10 cellular contexts compared by ENCODE assay signal in genomic region chr12:8996682-8997405, GRCh38. TPM values are rescaled to one million over a fixed set of nuclear protein-coding genes. Genes with fewer than 3 reads are reported as not detected.
DNase-seq lines count a peak whose midpoint lies in the region; ATAC-seq and TF ChIP-seq lines count a peak whose summit lies in the region.
"Had no signal": no experiment of that assay in that cellular context is flagged by ENCODE, and none has a peak within 500 bp of the region (broad histone marks: within the 10 kb centered on the region; RNA-seq: fewer than 3 reads in every experiment).

No MANE protein-coding gene starts in this region.

- H3K4me2 ChIP-seq in GM23338 = no peak overlapping the region

- DNase-seq in MG63 (peak; percentile 4), dermis blood vessel endothelial cell (peak; percentile 10), cerebellar nuclear complex (lab: John Stamatoyannopoulos, UW) (no peak), GOT3 (lab: John Stamatoyannopoulos, UW) (no peak), left lung (no peak), GM23338 (ENCODE audit: low spot score) (no peak)

- H3K27ac ChIP-seq in left lung = no peak overlapping the region
- H3K27ac ChIP-seq in GM23338 (ENCODE audit: low read depth) = no peak overlapping the region
- H3K27ac ChIP-seq: SJSA1 had no signal

- no peaks in the 10 kb centered on the region for H4K20me1 ChIP-seq in GM23338 (replicated peaks; ENCODE audit: insufficient read depth)

- H3K4me1 ChIP-seq in left lung (no peaks in the 10 kb centered on the region), GM23338 (ENCODE audit: insufficient read depth) (no peaks in the 10 kb centered on the region)
- H3K4me1 ChIP-seq: SJSA1 had no signal

- no peak overlapping the region for H3K4me3 Mint-ChIP-seq in GM23338
- H3K4me3 Mint-ChIP-seq: memory B cell had no signal

- H3K4me1 Mint-ChIP-seq in GM23338 = peaks cover 6% of the 10 kb centered on the region
- H3K4me1 Mint-ChIP-seq: memory B cell had no signal

- no peak overlapping the region for H3K27ac Mint-ChIP-seq in GM23338
- H3K27ac Mint-ChIP-seq: memory B cell had no signal

- H3K27me3 Mint-ChIP-seq in GM23338 (ENCODE audit: insufficient read depth, low read depth, poor library complexity) = no peaks in the 10 kb centered on the region
- H3K27me3 Mint-ChIP-seq: memory B cell had no signal

- intact Hi-C loops in left lung (cut with DNase I) = no loop called here

- TF ChIP-seq CTCF in left lung (IDR thresholded peaks at IDR 0.05) (no peak), GM23338 (conservative IDR thresholded peaks at IDR 0.05; ENCODE audit: low read depth in 2 of 2) (no peak)

- peaks cover 5% of the 10 kb centered on the region; the same call in 2 of the 3 replicates for H3K9me3 Mint-ChIP-seq in GM23338
- H3K9me3 Mint-ChIP-seq: memory B cell had no signal

- H3K9me2 ChIP-seq in GM23338 (ENCODE audit: insufficient read depth) = no peaks in the 10 kb centered on the region

- no peaks in the 10 kb centered on the region for H3F3A ChIP-seq in GM23338 (replicated peaks; ENCODE audit: low read depth)

- H3K4me3 ChIP-seq in MG63 (no peak overlapping the region), left lung (no peak overlapping the region), GM23338 (no peak overlapping the region)
- H3K4me3 ChIP-seq: SJSA1 had no signal

- H3K79me2 ChIP-seq in GM23338 (replicated peaks; ENCODE audit: insufficient read depth) = no peaks in the 10 kb centered on the region

- H3K9me3 ChIP-seq in MG63 (no peaks in the 10 kb centered on the region), left lung (no peaks in the 10 kb centered on the region)
- H3K9me3 ChIP-seq: SJSA1 had no signal

- no peaks in the 10 kb centered on the region for H3K36me3 ChIP-seq in MG63
- H3K36me3 ChIP-seq in left lung = no peaks in the 10 kb centered on the region
- no peaks in the 10 kb centered on the region for H3K36me3 ChIP-seq in GM23338 (ENCODE audit: insufficient read depth)
- H3K36me3 ChIP-seq: SJSA1 had no signal

- H3K36me3 Mint-ChIP-seq in GM23338 (ENCODE audit: low read depth) = peaks cover 4% of the 10 kb centered on the region; the same call in 2 of the 3 replicates

- H2AFZ ChIP-seq in GM23338 = no peak overlapping the region

- peak; percentile 98 for ATAC-seq in GM18520 (IDR thresholded peaks at IDR 0.05; ENCODE audit: unreplicated experiment)
- ATAC-seq in GM21786 (IDR thresholded peaks at IDR 0.05; ENCODE audit: unreplicated experiment) = peak; percentile 98
- no peak for ATAC-seq in left lung
- no peak; the same call in 2 of the 3 replicates for ATAC-seq in GM23338

- no peaks in the 10 kb centered on the region for H3K27me3 ChIP-seq in MG63
- H3K27me3 ChIP-seq in left lung = no peaks in the 10 kb centered on the region
- H3K27me3 ChIP-seq in GM23338 (ENCODE audit: insufficient read depth) = no peaks in the 10 kb centered on the region

TF ChIP-seq in GM23338, 12 proteins besides CTCF, POLR2A, EP300 and RAD21:
- no peak for TF ChIP-seq REST (IDR thresholded peaks at IDR 0.05; ENCODE audit: unreplicated experiment)

RNA-seq across cellular contexts. Expression of gene KLRG1, which starts 7.5 kb away (rescaled TPM):
- 2.1 TPM in 1 of 2 replicates, not detected in the other for total RNA-seq in MG63 (2014; rRNA removed; shearing (Covaris generic); ENCODE audit: low replicate concordance)
- total RNA-seq in dermis blood vessel endothelial cell (0.68 and 0.70 TPM in 2 replicates), left lung (1 to 10 TPM; 2.0 to 3.0 TPM)
- 5.1 and 8.0 TPM in 2 replicates for total RNA-seq in GM23338 (2014; rRNA removed; shearing (Covaris generic))
- polyA plus RNA-seq in GM23338 (2016; fragmentation: Nextera tagmentation; extraction: Ambion mirVana) = 6.0 and 7.9 TPM in 2 replicates

RNA-seq across cellular contexts. Expression of gene M6PR, which starts 47.4 kb away (rescaled TPM):
- total RNA-seq in MG63 (2014; rRNA removed; shearing (Covaris generic); ENCODE audit: low replicate concordance) = 153 and 164 TPM in 2 replicates
- total RNA-seq in dermis blood vessel endothelial cell (111 and 155 TPM in 2 replicates), left lung (100 to 1,000 TPM; 152 to 243 TPM)
- 66.8 and 103 TPM in 2 replicates for total RNA-seq in GM23338 (2014; rRNA removed; shearing (Covaris generic))
- 147 and 159 TPM in 2 replicates for polyA plus RNA-seq in GM23338 (2016; fragmentation: Nextera tagmentation; extraction: Ambion mirVana)

Comparison
In these comparisons a context has a peak if more than half of its experiments do, and no peak if none do; other contexts are left out.
1. ATAC-seq: peak in GM18520 (single experiment) and GM21786 (single experiment); none in left lung (single experiment) and GM23338 (single experiment).
2. DNase-seq: peak in MG63 (single experiment) and dermis blood vessel endothelial cell (single experiment); none in cerebellar nuclear complex (0 of 2), GOT3 (single experiment), left lung (0 of 2) and GM23338 (single experiment).